In the genomic region with DNA sequence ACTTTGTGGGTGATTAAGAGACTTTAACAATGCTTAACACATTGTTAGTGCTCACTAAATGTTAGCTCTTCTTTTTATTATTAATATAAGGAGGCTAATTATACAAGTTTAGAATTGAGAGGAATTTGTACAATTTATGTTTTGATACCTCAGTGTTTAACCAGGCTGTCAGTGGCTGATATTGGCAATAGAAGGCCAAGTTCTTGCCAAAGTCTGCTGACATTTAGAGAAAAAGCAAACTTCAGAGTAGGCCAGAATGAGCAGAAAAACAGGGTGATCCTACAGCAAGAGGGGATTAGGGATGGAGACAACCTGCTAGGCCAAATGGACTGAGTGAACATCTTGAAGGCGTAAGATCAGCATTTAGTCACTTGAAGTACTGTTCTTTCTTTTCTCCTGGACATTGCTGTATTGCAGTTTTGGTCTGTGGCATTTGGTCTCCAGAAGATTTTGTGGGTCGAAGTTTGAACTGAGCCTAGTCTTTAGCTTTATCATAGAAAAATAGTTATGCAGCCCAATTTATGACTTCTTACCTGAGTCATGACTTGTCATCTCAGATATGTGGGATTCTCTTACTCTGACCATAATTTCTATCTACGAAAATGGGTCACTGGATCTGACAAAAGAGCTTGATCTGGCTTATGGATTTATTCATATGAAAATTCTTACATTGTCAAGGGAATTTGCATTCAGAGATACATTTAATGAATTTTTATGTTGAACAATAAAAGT, we compare ENCODE assay signal across 1 cellular context.
TF ChIP-seq lines count a peak whose summit lies in the region.

No MANE protein-coding gene starts in this region.

TF ChIP-seq in IMR-90, 13 proteins besides CTCF, POLR2A, EP300 and RAD21:
- no peak for TF ChIP-seq USF2 (IDR thresholded peaks at IDR 0.05; ENCODE audit: low read depth, low read length)
- no peak for TF ChIP-seq SMC3 (IDR thresholded peaks at IDR 0.05; ENCODE audit: low read depth, low read length)
- no peak for TF ChIP-seq FOS (IDR thresholded peaks at IDR 0.05; ENCODE audit: low read depth, low read length)
- no peak for TF ChIP-seq CEBPB (IDR thresholded peaks at IDR 0.05; ENCODE audit: low read depth, low read length)
- TF ChIP-seq MAZ (IDR thresholded peaks at IDR 0.05; ENCODE audit: borderline replicate concordance, low read depth, low read length), result no peak
- TF ChIP-seq RCOR1 (IDR thresholded peaks at IDR 0.05; ENCODE audit: insufficient replicate concordance, low read length), result no peak
- TF ChIP-seq NFE2L2 (IDR thresholded peaks at IDR 0.05; ENCODE audit: low read depth, low read length), result no peak
- TF ChIP-seq CHD1 (IDR thresholded peaks at IDR 0.05; ENCODE audit: low read depth, low read length), result no peak
- TF ChIP-seq BHLHE40 (IDR thresholded peaks at IDR 0.05; ENCODE audit: low read depth, low read length), result no peak
- TF ChIP-seq RFX5 (IDR thresholded peaks at IDR 0.05; ENCODE audit: low read depth, low read length), result no peak
- no peak for TF ChIP-seq MXI1 (IDR thresholded peaks at IDR 0.05; ENCODE audit: borderline replicate concordance, low read depth, low read length)
- TF ChIP-seq, protein P1, sequence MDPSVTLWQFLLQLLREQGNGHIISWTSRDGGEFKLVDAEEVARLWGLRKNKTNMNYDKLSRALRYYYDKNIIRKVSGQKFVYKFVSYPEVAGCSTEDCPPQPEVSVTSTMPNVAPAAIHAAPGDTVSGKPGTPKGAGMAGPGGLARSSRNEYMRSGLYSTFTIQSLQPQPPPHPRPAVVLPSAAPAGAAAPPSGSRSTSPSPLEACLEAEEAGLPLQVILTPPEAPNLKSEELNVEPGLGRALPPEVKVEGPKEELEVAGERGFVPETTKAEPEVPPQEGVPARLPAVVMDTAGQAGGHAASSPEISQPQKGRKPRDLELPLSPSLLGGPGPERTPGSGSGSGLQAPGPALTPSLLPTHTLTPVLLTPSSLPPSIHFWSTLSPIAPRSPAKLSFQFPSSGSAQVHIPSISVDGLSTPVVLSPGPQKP (IDR thresholded peaks at IDR 0.05; ENCODE audit: borderline replicate concordance, low read depth, low read length), result no peak
- no peak for TF ChIP-seq MAFK (IDR thresholded peaks at IDR 0.05; ENCODE audit: low read depth, low read length)
TF ChIP-seq in IMR-90: peak in this region for 0.
